Comparison of ENCODE assay signal across 13 cellular contexts in genomic region chr1:209086486-209087192, GRCh38.
DNase-seq lines count a peak whose midpoint lies in the region; ATAC-seq, FAIRE-seq and TF ChIP-seq lines count a peak whose summit lies in the region.
"Had no signal": no experiment of that assay in that cellular context is flagged by ENCODE, and none has a peak within 500 bp of the region (broad histone marks: within the 10 kb centered on the region; RNA-seq: fewer than 3 reads in every experiment).

No MANE protein-coding gene starts in this region.

- H3K27me3 Mint-ChIP-seq in mesothelial cell of epicardium (ENCODE audit: low read depth): no peaks in the 10 kb centered on the region

- ATAC-seq in GM21390 (IDR thresholded peaks at IDR 0.05; ENCODE audit: unreplicated experiment) (peak; percentile 95), HG03095 (IDR thresholded peaks at IDR 0.05; ENCODE audit: unreplicated experiment) (peak; percentile 91)

- no peak overlapping the region for H3K27ac Mint-ChIP-seq in mesothelial cell of epicardium
- H3K27ac Mint-ChIP-seq: activated naive CD8-positive, alpha-beta T cell; HFFc6 had no signal

- DNase-seq in GM18507 (ENCODE audit: extremely low spot score, insufficient read length, low read depth): peak; percentile 28
- DNase-seq in astrocyte of the hippocampus (ENCODE audit: low read depth, low spot score): peak; percentile 18
- no peak for DNase-seq in activated CD8-positive, alpha-beta memory T cell treated with anti-CD3 and anti-CD28 coated beads, Interleukin-2, amount 50 U/mL, for 48 hours
- DNase-seq in mesothelial cell of epicardium (ENCODE audit: low spot score in 2 of 2, unreplicated experiment in 2 of 2): no peak
- no peak for DNase-seq in head of caudate nucleus
- no peak for DNase-seq in activated CD4-positive, CD25-positive, alpha-beta regulatory T cell (lab: John Stamatoyannopoulos, UW)
- DNase-seq: DMS 273 treated with DMSO at 0.1 percent for 48 hours; effector CD8-positive, alpha-beta T cell; HFFc6; transverse colon had no signal

- H3K4me1 Mint-ChIP-seq in mesothelial cell of epicardium: peaks cover under 1% of the 10 kb centered on the region

- peaks cover 16% of the 10 kb centered on the region for H3K9me3 Mint-ChIP-seq in mesothelial cell of epicardium

- intact Hi-C loops in head of caudate nucleus (cut with DNase I): no loop called here

- FAIRE-seq in GM18507 (lab: Jason Lieb, UNC): peak; percentile 97

- no peak for TF ChIP-seq CTCF in mesothelial cell of epicardium (IDR thresholded peaks at IDR 0.05; ENCODE audit: unreplicated experiment)

- no peak overlapping the region for H3K4me3 Mint-ChIP-seq in mesothelial cell of epicardium
- H3K4me3 Mint-ChIP-seq: activated naive CD8-positive, alpha-beta T cell; HFFc6 had no signal

- H3K36me3 Mint-ChIP-seq in mesothelial cell of epicardium: peaks cover 3% of the 10 kb centered on the region
- H3K36me3 Mint-ChIP-seq: activated naive CD8-positive, alpha-beta T cell had no signal

Comparison
In these comparisons a context has a peak if more than half of its experiments do, and no peak if none do; other contexts are left out.
1. DNase-seq: peak in GM18507 (single experiment) and astrocyte of the hippocampus (single experiment); none in activated CD8-positive, alpha-beta memory T cell treated with anti-CD3 and anti-CD28 coated beads, Interleukin-2, amount 50 U/mL, for 48 hours (single experiment), mesothelial cell of epicardium (0 of 2), head of caudate nucleus (0 of 42) and activated CD4-positive, CD25-positive, alpha-beta regulatory T cell (0 of 4).